1 cellular context compared by ENCODE assay signal in the genomic region with DNA sequence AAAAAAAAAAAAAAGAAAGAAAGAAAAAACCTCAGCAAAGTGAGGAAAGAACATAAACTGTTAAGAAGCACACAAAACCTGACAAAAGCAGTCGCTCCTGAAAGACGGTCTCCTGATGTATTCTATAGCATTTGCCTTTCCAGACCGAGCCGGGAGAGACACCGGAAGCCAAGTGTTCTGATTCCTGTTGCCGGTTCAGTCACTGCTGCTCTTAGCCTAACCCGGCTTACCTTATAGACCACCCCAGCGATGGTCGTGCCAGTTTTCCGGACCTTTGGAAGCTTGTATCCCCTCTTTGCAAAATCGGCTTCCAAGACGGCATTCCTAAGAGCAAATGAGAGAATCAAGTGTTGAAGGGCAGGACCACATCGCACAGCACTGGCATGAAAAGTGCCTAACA.
TF ChIP-seq lines count a peak whose summit lies in the region.

No MANE protein-coding gene starts in this region.

TF ChIP-seq in endothelial cell of umbilical vein, 7 proteins besides CTCF, POLR2A, EP300 and RAD21 (continued from another document):
- TF ChIP-seq POLR2AphosphoS5 (IDR thresholded peaks at IDR 0.05; ENCODE audit: insufficient read depth, low read depth, low read length) (no peak), EZH2 (IDR thresholded peaks at IDR 0.05; ENCODE audit: borderline replicate concordance, low read depth, low read length, severe bottlenecking) (no peak), FOS (IDR thresholded peaks at IDR 0.05; ENCODE audit: borderline replicate concordance, insufficient read depth, low read length) (no peak)
